In the genomic region with DNA sequence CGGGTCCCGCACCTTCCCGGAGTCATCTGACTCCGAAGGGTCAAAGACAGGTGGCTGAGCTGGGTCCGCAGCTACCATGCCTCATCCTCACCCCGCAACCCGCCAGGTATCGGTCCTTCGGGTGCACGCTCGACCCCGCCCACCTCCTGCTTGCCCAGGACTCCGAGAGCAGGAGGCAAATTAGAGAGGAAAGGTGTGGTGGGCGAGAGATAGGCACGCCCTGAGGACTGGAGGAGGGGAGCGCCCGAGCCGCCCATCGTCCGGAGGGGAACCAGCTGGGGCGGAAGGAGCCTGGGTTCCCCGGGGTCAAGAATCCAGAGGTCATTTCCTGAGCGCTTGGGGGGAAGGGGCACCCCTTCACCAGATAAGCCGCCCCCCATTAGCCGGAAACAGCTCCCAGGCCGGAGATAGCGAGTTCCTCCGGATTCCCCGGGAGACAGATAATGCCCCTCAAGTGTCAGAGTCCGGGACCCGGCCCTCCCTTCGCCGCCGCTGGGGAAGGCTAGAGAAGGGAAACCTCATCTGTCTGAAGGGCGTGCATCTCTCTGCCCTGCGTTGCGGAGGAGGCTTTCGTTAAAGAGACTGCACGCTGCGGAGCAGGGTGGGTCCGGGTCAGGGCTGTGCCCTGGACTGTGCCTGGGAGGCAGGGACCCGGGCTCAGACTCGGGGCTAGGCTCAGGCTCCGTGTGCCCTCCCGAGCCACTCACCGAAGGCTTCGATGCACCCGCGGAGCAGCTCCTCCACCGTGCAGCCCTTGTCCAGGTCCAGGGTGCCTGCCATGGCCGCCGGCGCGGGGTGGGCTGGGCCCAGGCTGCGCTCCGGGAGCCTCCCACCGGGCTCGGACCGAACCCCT, we compare ENCODE assay signal across 8 cellular contexts. TPM values are rescaled to one million over a fixed set of nuclear protein-coding genes. Genes with fewer than 3 reads are reported as not detected.
DNase-seq lines count a peak whose midpoint lies in the region; ATAC-seq, FAIRE-seq and TF ChIP-seq lines count a peak whose summit lies in the region.

No MANE protein-coding gene starts in this region.

- TF ChIP-seq CTCF in SU-DHL-6 (IDR thresholded peaks at IDR 0.05; ENCODE audit: insufficient read depth, low read length, poor library complexity, severe bottlenecking) = no peak
- no peak for TF ChIP-seq CTCF in esophagus squamous epithelium (IDR thresholded peaks at IDR 0.05)

- H3K4me2 ChIP-seq in SU-DHL-6 (ENCODE audit: low read depth, low read length, poor library complexity, severe bottlenecking) (peak overlapping the region; percentile 26), neuronal stem cell (ENCODE audit: insufficient read depth, low read length, poor library complexity, severe bottlenecking) (peak overlapping the region; percentile 54)

- peaks cover 7% of the 10 kb centered on the region for H3K27me3 Mint-ChIP-seq in activated T-cell treated with anti-CD3 and anti-CD28 coated beads, Interleukin-2, amount 50 U/mL, for 24 hours

- no peak for FAIRE-seq in GM12892 (lab: Jason Lieb, UNC)

- H3K14ac ChIP-seq in neuronal stem cell (ENCODE audit: low read length) = no peak overlapping the region

- H3K36me3 Mint-ChIP-seq in activated T-cell treated with anti-CD3 and anti-CD28 coated beads, Interleukin-2, amount 50 U/mL, for 24 hours (ENCODE audit: low read depth) = peaks cover 10% of the 10 kb centered on the region

- no peak for DNase-seq in activated T-cell treated with anti-CD3 and anti-CD28 coated beads, Interleukin-2, amount 50 U/mL, for 24 hours
- DNase-seq in activated T-cell treated with anti-CD3 and anti-CD28 coated beads for 4 hours = no peak
- DNase-seq in esophagus squamous epithelium (lab: John Stamatoyannopoulos, UW) = no peak
- no peak for DNase-seq in neuronal stem cell (ENCODE audit: low spot score)
- no peak for DNase-seq in GM12892 (ENCODE audit: insufficient read length)
- no peak for DNase-seq in NCI-H2227 treated with DMSO at 0.1 percent for 48 hours (lab: John Stamatoyannopoulos, UW)

- H3K27ac ChIP-seq in SU-DHL-6 (ENCODE audit: low read depth, low read length) (no peak overlapping the region), esophagus squamous epithelium (peak overlapping the region; percentile 74 to 95 (median 86)), neuronal stem cell (replicated peaks; ENCODE audit: low read length) (no peak overlapping the region)

- H2AFZ ChIP-seq in SU-DHL-6 (ENCODE audit: low read depth, low read length, severe bottlenecking) (no peak overlapping the region), neuronal stem cell (ENCODE audit: low read length) (peak overlapping the region; percentile 84)

- no peak overlapping the region for H3K4me3 ChIP-seq in SU-DHL-6 (ENCODE audit: insufficient read depth, low read length, poor library complexity, severe bottlenecking)
- peak overlapping the region; percentile 34 to 77 (median 52) for H3K4me3 ChIP-seq in esophagus squamous epithelium
- H3K4me3 ChIP-seq in neuronal stem cell (ENCODE audit: low read length in 2 of 2) = peak overlapping the region; percentile 40 to 67

- H3K79me1 ChIP-seq in neuronal stem cell (ENCODE audit: low read depth, low read length) = peaks cover 5% of the 10 kb centered on the region

- no peak overlapping the region for H3K4ac ChIP-seq in neuronal stem cell (ENCODE audit: low read length)

- no peaks in the 10 kb centered on the region for H3K9me3 Mint-ChIP-seq in activated T-cell treated with anti-CD3 and anti-CD28 coated beads, Interleukin-2, amount 50 U/mL, for 24 hours

- no peaks in the 10 kb centered on the region for H3K9me2 ChIP-seq in SU-DHL-6 (replicated peaks; ENCODE audit: insufficient read depth, low read length)

- no peaks in the 10 kb centered on the region for H3K79me2 ChIP-seq in SU-DHL-6 (ENCODE audit: insufficient read depth, low read length)

- H3K4me1 Mint-ChIP-seq in activated T-cell treated with anti-CD3 and anti-CD28 coated beads, Interleukin-2, amount 50 U/mL, for 24 hours (ENCODE audit: low read depth) = peaks cover 36% of the 10 kb centered on the region

- 4 to 22% methylated on average over 5 to 13 of the region's 59 CpGs for WGBS in esophagus squamous epithelium, 2 donors
- WGBS in neuronal stem cell (ENCODE audit: extremely low coverage in 2 of 2, insufficient read length in 2 of 2, insufficient replicate concordance in 1 of 2), 2 donors = no CpG with 5 or more reads among the region's 59 CpGs

- H3K27me3 ChIP-seq in SU-DHL-6 (ENCODE audit: low read length) = no peaks in the 10 kb centered on the region
- peaks cover 0 to 76% (median 11%) of the 10 kb centered on the region in 4 donors for H3K27me3 ChIP-seq in esophagus squamous epithelium
- H3K27me3 ChIP-seq in neuronal stem cell (ENCODE audit: control insufficient read depth in 3 of 3, insufficient read depth in 3 of 3, low read depth in 1 of 3, low read length in 3 of 3) = peaks cover 30 to 54% (median 53%) of the 10 kb centered on the region in 3 experiments

- H2AK5ac ChIP-seq in neuronal stem cell (ENCODE audit: low read depth, low read length) = peak overlapping the region; percentile 95

- peaks cover 30 to 52% (median 34%) of the 10 kb centered on the region in 3 donors for H3K4me1 ChIP-seq in esophagus squamous epithelium
- H3K4me1 ChIP-seq in neuronal stem cell (ENCODE audit: control insufficient read depth in 2 of 2, insufficient read depth in 1 of 2, low read depth in 1 of 2, low read length in 2 of 2) = peaks cover 24 to 25% of the 10 kb centered on the region in 2 donors

- H4K91ac ChIP-seq in neuronal stem cell (ENCODE audit: low read depth, low read length, poor library complexity) = peak overlapping the region; percentile 53

- peak overlapping the region; percentile 96 for H2BK15ac ChIP-seq in neuronal stem cell (ENCODE audit: low read length)

- intact Hi-C loops in esophagus squamous epithelium (cut with DNase I) = no loop called here

- no peak overlapping the region for H2BK120ac ChIP-seq in neuronal stem cell (ENCODE audit: low read depth, low read length)

- peak overlapping the region; percentile 75 for H3K23ac ChIP-seq in neuronal stem cell (ENCODE audit: low read depth, low read length, poor library complexity)

- TF ChIP-seq POLR2A in esophagus squamous epithelium (IDR thresholded peaks at IDR 0.05) = no peak
- TF ChIP-seq POLR2A in GM12892 (IDR thresholded peaks at IDR 0.05; ENCODE audit: low read depth, low read length) = no peak

- H3K4me3 Mint-ChIP-seq in activated T-cell treated with anti-CD3 and anti-CD28 coated beads, Interleukin-2, amount 50 U/mL, for 24 hours = peak overlapping the region; percentile 67

- H3K9me3 ChIP-seq in SU-DHL-6 (ENCODE audit: insufficient read depth, low read length) = no peaks in the 10 kb centered on the region
- H3K9me3 ChIP-seq in esophagus squamous epithelium = no peaks in the 10 kb centered on the region
- H3K9me3 ChIP-seq in neuronal stem cell (replicated peaks in 1 of 2; ENCODE audit: control insufficient read depth in 2 of 2, insufficient read depth in 1 of 2, low read depth in 1 of 2, low read length in 2 of 2) = peaks cover 0 to 8% of the 10 kb centered on the region in 2 donors

- no peak overlapping the region for H2BK12ac ChIP-seq in neuronal stem cell (ENCODE audit: low read length)

- H3K9ac ChIP-seq in SU-DHL-6 (ENCODE audit: low read length) = no peak overlapping the region
- H3K9ac ChIP-seq in neuronal stem cell (ENCODE audit: low read depth, low read length, poor library complexity) = peak overlapping the region; percentile 34

- no peak overlapping the region for H4K8ac ChIP-seq in neuronal stem cell (ENCODE audit: low read depth, low read length)

- H3K27ac Mint-ChIP-seq in activated T-cell treated with anti-CD3 and anti-CD28 coated beads, Interleukin-2, amount 50 U/mL, for 24 hours = no peak overlapping the region

- peak overlapping the region; percentile 96 for H3K18ac ChIP-seq in neuronal stem cell (ENCODE audit: low read length)

- H3K36me3 ChIP-seq in SU-DHL-6 (ENCODE audit: low read length) (no peaks in the 10 kb centered on the region), esophagus squamous epithelium (no peaks in the 10 kb centered on the region), neuronal stem cell (replicated peaks in 1 of 2; ENCODE audit: control insufficient read depth in 2 of 2, insufficient read depth in 2 of 2, low read length in 2 of 2) (no peaks in the 10 kb centered on the region)

- H4K20me1 ChIP-seq in SU-DHL-6 (ENCODE audit: low read depth, low read length) = no peaks in the 10 kb centered on the region

- no peak for ATAC-seq in HG03342 (IDR thresholded peaks at IDR 0.05; ENCODE audit: unreplicated experiment)

- H3F3A ChIP-seq in SU-DHL-6 (ENCODE audit: insufficient read depth) = peaks cover 14% of the 10 kb centered on the region; the same call in 1 of the 2 replicates

- peak overlapping the region; percentile 24 for H2BK5ac ChIP-seq in neuronal stem cell (ENCODE audit: low read length)

RNA-seq across cellular contexts. Expression of a gene that starts 1.6 kb away (rescaled TPM):
- total RNA-seq in esophagus squamous epithelium = 10 to 100 TPM in 1 of 4 donors, 1 to 10 TPM in 3; 2.6 to 13.2 (median 4.9) TPM
- 1.3 TPM for polyA plus RNA-seq in neuronal stem cell (2013, experiment 1 of 2)
- polyA plus RNA-seq in neuronal stem cell (2013, experiment 2 of 2) = 1.4 TPM
- 2.4 TPM for polyA plus RNA-seq in GM12892 (2012; ENCODE audit: missing spikeins)

RNA-seq across cellular contexts. Expression of a gene that starts 17.5 kb away (rescaled TPM):
- under 1 TPM; 0.27 to 0.95 (median 0.39) TPM for total RNA-seq in esophagus squamous epithelium
- polyA plus RNA-seq in neuronal stem cell (2013, experiment 1 of 2) = 1.3 TPM
- 1.3 TPM for polyA plus RNA-seq in neuronal stem cell (2013, experiment 2 of 2)
- 0.70 TPM for polyA plus RNA-seq in GM12892 (2012; ENCODE audit: missing spikeins)

RNA-seq across cellular contexts. Expression of a gene that starts 19.3 kb away (rescaled TPM):
- under 1 TPM in 1 of 4 donors, not detected in 3; 0.38 TPM for total RNA-seq in esophagus squamous epithelium
- 33.3 TPM for polyA plus RNA-seq in neuronal stem cell (2013, experiment 1 of 2)
- polyA plus RNA-seq in neuronal stem cell (2013, experiment 2 of 2) = 33.6 TPM
- 0.36 TPM for polyA plus RNA-seq in GM12892 (2012; ENCODE audit: missing spikeins)

RNA-seq across cellular contexts. Expression of a gene that starts 36.0 kb away (rescaled TPM):
- 100 to 1,000 TPM; 136 to 292 (median 223) TPM for total RNA-seq in esophagus squamous epithelium
- 214 TPM for polyA plus RNA-seq in neuronal stem cell (2013, experiment 1 of 2)
- polyA plus RNA-seq in neuronal stem cell (2013, experiment 2 of 2) = 215 TPM
- 146 TPM for polyA plus RNA-seq in GM12892 (2012; ENCODE audit: missing spikeins)

Comparison
In these comparisons a context has a peak if more than half of its experiments do, and no peak if none do; other contexts are left out.
1. H3K27ac ChIP-seq: peak in esophagus squamous epithelium (4 of 4); none in SU-DHL-6 (single experiment) and neuronal stem cell (single experiment).